12 cellular contexts compared by ENCODE assay signal in the genomic region with DNA sequence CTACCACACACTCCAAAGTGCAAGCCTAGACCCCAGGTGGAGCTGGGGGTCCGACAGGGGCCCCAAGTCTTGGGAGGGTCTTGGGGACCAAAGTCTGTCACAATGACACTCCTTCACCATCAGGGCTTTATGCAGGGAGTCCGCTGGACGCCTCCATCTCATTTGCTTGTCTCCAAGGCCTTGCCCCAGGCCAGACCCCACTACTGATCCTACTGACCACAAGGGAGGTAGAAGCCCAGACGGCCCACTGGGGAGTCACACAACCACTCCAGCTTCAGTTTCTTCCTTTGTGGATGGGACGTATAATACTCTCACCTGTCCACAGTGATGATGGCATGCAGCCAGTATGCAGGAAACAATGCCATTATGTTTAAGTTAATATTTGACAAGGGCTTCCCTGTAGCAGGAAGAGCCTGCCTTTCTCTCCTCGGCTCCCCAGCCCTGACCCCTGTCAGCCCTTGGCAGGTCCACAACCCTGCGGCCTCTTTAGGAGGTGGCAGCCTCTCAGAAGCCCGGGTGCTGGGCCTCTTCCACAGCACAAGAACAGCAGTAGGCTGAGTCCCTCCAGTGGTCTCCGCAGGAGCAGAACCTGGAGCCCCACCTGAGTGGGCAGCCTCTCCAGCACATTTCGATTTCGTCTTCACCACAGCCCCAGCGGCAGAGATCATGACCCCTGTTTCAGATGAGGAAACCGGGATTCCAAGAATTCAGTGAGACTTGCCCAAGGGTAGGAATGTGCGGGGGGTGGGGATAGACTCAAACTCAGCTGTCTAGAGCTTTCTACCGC. TPM values are rescaled to one million over a fixed set of nuclear protein-coding genes. Genes with fewer than 3 reads are reported as not detected.
DNase-seq lines count a peak whose midpoint lies in the region; TF ChIP-seq lines count a peak whose summit lies in the region.
"Had no signal": no experiment of that assay in that cellular context is flagged by ENCODE, and none has a peak within 500 bp of the region (broad histone marks: within the 10 kb centered on the region; RNA-seq: fewer than 3 reads in every experiment).

No MANE protein-coding gene starts in this region.

- no peaks in the 10 kb centered on the region for H3K4me1 Mint-ChIP-seq in activated T-cell treated with anti-CD3 and anti-CD28 coated beads, Interleukin-2, amount 50 U/mL, for 24 hours (ENCODE audit: low read depth)

- no peak for TF ChIP-seq CTCF in liver (IDR thresholded peaks at IDR 0.05; ENCODE audit: low read depth, low read length, missing input control)

- no peak overlapping the region for H3K27ac Mint-ChIP-seq in activated T-cell treated with anti-CD3 and anti-CD28 coated beads, Interleukin-2, amount 50 U/mL, for 24 hours
- H3K27ac Mint-ChIP-seq: activated CD4-positive, alpha-beta T cell treated with anti-CD3 and anti-CD28 coated beads, Interleukin-2, amount 10 ng/mL, durations not matched to agents 7 days and 5 days; mesothelial cell of epicardium had no signal

- no peaks in the 10 kb centered on the region for H3K9me3 Mint-ChIP-seq in activated T-cell treated with anti-CD3 and anti-CD28 coated beads, Interleukin-2, amount 50 U/mL, for 24 hours
- H3K9me3 Mint-ChIP-seq: activated CD4-positive, alpha-beta T cell treated with anti-CD3 and anti-CD28 coated beads, Interleukin-2, amount 10 ng/mL, durations not matched to agents 7 days and 5 days; mesothelial cell of epicardium had no signal

- peak overlapping the region in 1 of 2 donors; percentile 17 for H3K27ac ChIP-seq in liver (ENCODE audit: low read depth in 1 of 2, low read length in 2 of 2)
- H3K27ac ChIP-seq: thyroid gland had no signal

- peaks cover 4 to 47% (median 32%) of the 10 kb centered on the region in 4 donors for H3K4me1 ChIP-seq in liver (ENCODE audit: control insufficient read depth in 4 of 4, insufficient read depth in 4 of 4, low read length in 3 of 4)

- H3K36me3 ChIP-seq in liver (ENCODE audit: control insufficient read depth in 4 of 4, insufficient read depth in 3 of 4, low read depth in 1 of 4, low read length in 3 of 4): no peaks in the 10 kb centered on the region
- H3K36me3 ChIP-seq: thyroid gland had no signal

- H3K27me3 Mint-ChIP-seq in activated T-cell treated with anti-CD3 and anti-CD28 coated beads, Interleukin-2, amount 50 U/mL, for 24 hours: peaks cover 8% of the 10 kb centered on the region

- no peaks in the 10 kb centered on the region for H3K36me3 Mint-ChIP-seq in activated T-cell treated with anti-CD3 and anti-CD28 coated beads, Interleukin-2, amount 50 U/mL, for 24 hours (ENCODE audit: low read depth)
- H3K36me3 Mint-ChIP-seq: mesothelial cell of epicardium had no signal

- H3K9me3 ChIP-seq in liver (ENCODE audit: control insufficient read depth in 4 of 4, low read length in 3 of 4): no peaks in the 10 kb centered on the region
- H3K9me3 ChIP-seq: thyroid gland had no signal

- no peak for TF ChIP-seq RAD21 in liver (IDR thresholded peaks at IDR 0.05)

- DNase-seq in activated T-cell treated with anti-CD3 and anti-CD28 coated beads, Interleukin-2, amount 50 U/mL, for 1 hour: peak; percentile 13
- no peak for DNase-seq in activated T-cell treated with anti-CD3 and anti-CD28 coated beads, Interleukin-2, amount 50 U/mL, for 24 hours
- DNase-seq in amniotic epithelial cell (ENCODE audit: low read depth): peak; percentile 63
- DNase-seq in ureter (ENCODE audit: low spot score): peak; percentile 57
- DNase-seq in NCI-H1048 (lab: John Stamatoyannopoulos, UW): no peak
- DNase-seq in NCI-H524 treated with DMSO at 0.1 percent for 48 hours (lab: John Stamatoyannopoulos, UW): no peak
- DNase-seq in stimulated activated CD4-positive, alpha-beta T cell treated with anti-CD3 and anti-CD28 coated beads, Interleukin-4, amount 100 ng/mL, for 24 hours: no peak
- DNase-seq: activated CD4-positive, alpha-beta T cell treated with anti-CD3 and anti-CD28 coated beads, Interleukin-2, amount 10 ng/mL, durations not matched to agents 7 days and 5 days; stimulated activated CD4-positive, alpha-beta T cell treated with anti-CD3 and anti-CD28 coated beads, Interleukin-4, amount 100 ng/mL, for 1 hour; thyroid gland had no signal

- WGBS in liver: 55% methylated on average over 15 of the region's 15 CpGs

- no peak overlapping the region for H3K9ac ChIP-seq in liver (ENCODE audit: low read depth in 1 of 2, low read length in 2 of 2)

- no peak overlapping the region for H3K4me3 Mint-ChIP-seq in activated T-cell treated with anti-CD3 and anti-CD28 coated beads, Interleukin-2, amount 50 U/mL, for 24 hours
- H3K4me3 Mint-ChIP-seq: activated CD4-positive, alpha-beta T cell treated with anti-CD3 and anti-CD28 coated beads, Interleukin-2, amount 10 ng/mL, durations not matched to agents 7 days and 5 days; mesothelial cell of epicardium had no signal

- H3K4me3 ChIP-seq in liver (ENCODE audit: low read depth in 1 of 3, low read length in 3 of 3): no peak overlapping the region
- H3K4me3 ChIP-seq: thyroid gland had no signal

- H3K27me3 ChIP-seq in liver (ENCODE audit: control insufficient read depth in 4 of 4, insufficient read depth in 4 of 4, low read length in 3 of 4): no peaks in the 10 kb centered on the region
- H3K27me3 ChIP-seq: thyroid gland had no signal

TF ChIP-seq in liver, 16 proteins besides CTCF, POLR2A, EP300 and RAD21:
- TF ChIP-seq TAF1 (conservative IDR thresholded peaks at IDR 0.05) (no peak), FOXA1 (IDR thresholded peaks at IDR 0.05) (no peak), RXRA (IDR thresholded peaks at IDR 0.05) (peak in 1 of 2 donors; percentile 13), NR2F2 (IDR thresholded peaks at IDR 0.05) (peak; percentile 48)

RNA-seq across cellular contexts. Expression of gene BIN1, which starts 6.5 kb away (rescaled TPM):
- total RNA-seq in liver (10 to 100 TPM; 16.7 to 21.5 TPM), ureter (51.6 TPM)
- 10 to 100 TPM; 13.3 TPM for polyA plus RNA-seq in liver

Comparison
In these comparisons a context has a peak if more than half of its experiments do, and no peak if none do; other contexts are left out.
1. DNase-seq: peak in activated T-cell treated with anti-CD3 and anti-CD28 coated beads, Interleukin-2, amount 50 U/mL, for 1 hour (single experiment), amniotic epithelial cell (single experiment) and ureter (single experiment); none in activated T-cell treated with anti-CD3 and anti-CD28 coated beads, Interleukin-2, amount 50 U/mL, for 24 hours (single experiment), NCI-H1048 (single experiment), NCI-H524 treated with DMSO at 0.1 percent for 48 hours (single experiment) and stimulated activated CD4-positive, alpha-beta T cell treated with anti-CD3 and anti-CD28 coated beads, Interleukin-4, amount 100 ng/mL, for 24 hours (single experiment).